1 cellular context compared by ENCODE assay signal in genomic region chr7:78635394-78635793, GRCh38.
TF ChIP-seq lines count a peak whose summit lies in the region.

No MANE protein-coding gene starts in this region.

TF ChIP-seq in SK-N-SH, 30 proteins besides CTCF, POLR2A, EP300 and RAD21 (continued from another document):
- no peak; the same call in 1 of the 2 replicates for TF ChIP-seq USF1 (IDR thresholded peaks at IDR 0.05; ENCODE audit: borderline replicate concordance, low read depth)
- no peak for TF ChIP-seq CHD2 (IDR thresholded peaks at IDR 0.05; ENCODE audit: low read length, partially characterized antibody)
- TF ChIP-seq GABPA (IDR thresholded peaks at IDR 0.05; ENCODE audit: low read depth), result peak; percentile 26; the same call in 1 of the 2 replicates
- TF ChIP-seq EZH2phosphoT487 (IDR thresholded peaks at IDR 0.05; ENCODE audit: borderline replicate concordance, low read depth), result no peak; the same call in 1 of the 2 replicates
- no peak for TF ChIP-seq RCOR1 (IDR thresholded peaks at IDR 0.05; ENCODE audit: low read length)
- peak; percentile 98 for TF ChIP-seq PBX3 (IDR thresholded peaks at IDR 0.05)
- no peak for TF ChIP-seq FOXJ3 (CRISPR knock-in tag; IDR thresholded peaks at IDR 0.05)
- no peak for TF ChIP-seq RFX5 (IDR thresholded peaks at IDR 0.05; ENCODE audit: low read length)
- TF ChIP-seq FOSL2 (IDR thresholded peaks at IDR 0.05; ENCODE audit: borderline replicate concordance, low read depth), result peak; percentile 70
- TF ChIP-seq MXI1 (IDR thresholded peaks at IDR 0.05; ENCODE audit: low read depth, low read length), result no peak
- TF ChIP-seq FOXM1 (IDR thresholded peaks at IDR 0.05; ENCODE audit: low read depth), result peak; percentile 84; the same call in 1 of the 2 replicates
- peak; percentile 84; the same call in 1 of the 2 replicates for TF ChIP-seq ZBTB33 (IDR thresholded peaks at IDR 0.05; ENCODE audit: borderline replicate concordance, low read depth)
- TF ChIP-seq ELF1 (IDR thresholded peaks at IDR 0.05), result peak; percentile 51; the same call in 1 of the 2 replicates
- TF ChIP-seq TEAD4 (IDR thresholded peaks at IDR 0.05; ENCODE audit: borderline replicate concordance, insufficient read depth), result peak; percentile 95
- no peak for TF ChIP-seq TAF1 (IDR thresholded peaks at IDR 0.05; ENCODE audit: borderline replicate concordance, low read depth, low read length)
